Comparison of ENCODE assay signal across 14 cellular contexts in genomic region chr5:178208540-178209227, GRCh38. TPM values are rescaled to one million over a fixed set of nuclear protein-coding genes. Genes with fewer than 3 reads are reported as not detected.
DNase-seq lines count a peak whose midpoint lies in the region; ATAC-seq, FAIRE-seq and TF ChIP-seq lines count a peak whose summit lies in the region.
"Had no signal": no experiment of that assay in that cellular context is flagged by ENCODE, and none has a peak within 500 bp of the region (broad histone marks: within the 10 kb centered on the region; RNA-seq: fewer than 3 reads in every experiment).

No MANE protein-coding gene starts in this region.

- H3K4me1 ChIP-seq in kidney (ENCODE audit: control insufficient read depth in 1 of 2, insufficient read depth in 1 of 2, low read depth in 1 of 2, low read length in 2 of 2), result peaks cover 26 to 28% of the 10 kb centered on the region in 2 donors

- H3K36me3 ChIP-seq in GM06990 (ENCODE audit: control insufficient read depth, insufficient read depth, low read length) (peaks cover 63% of the 10 kb centered on the region), SK-N-MC (ENCODE audit: insufficient read depth, low read length) (peaks cover 85% of the 10 kb centered on the region), kidney (ENCODE audit: control insufficient read depth in 1 of 2, insufficient read depth in 2 of 2, low read length in 2 of 2) (peaks cover 54 to 62% of the 10 kb centered on the region in 2 donors)

- H3K9ac ChIP-seq in SK-N-MC (ENCODE audit: insufficient read length) (no peak overlapping the region), kidney (ENCODE audit: low read length in 2 of 2) (no peak overlapping the region)

- no peak for DNase-seq in AG04450 (ENCODE audit: low read depth, low spot score)
- DNase-seq in GM06990 (ENCODE audit: extremely low read depth, insufficient read length), result no peak
- no peak for DNase-seq in SK-N-MC (ENCODE audit: low read depth, low spot score)
- DNase-seq in kidney, result peak; percentile 37
- no peak for DNase-seq in dedifferentiated amniotic fluid mesenchymal stem cell (ENCODE audit: extremely low spot score)
- DNase-seq in medulla oblongata (ENCODE audit: extremely low spot score), result no peak
- no peak for DNase-seq in NCI-H2227 treated with DMSO at 0.1 percent for 48 hours (lab: John Stamatoyannopoulos, UW)
- DNase-seq: amniotic stem cell; GDM1; stimulated activated CD4-positive, alpha-beta T cell treated with anti-CD3 and anti-CD28 coated beads, Interleukin-2, amount 100 ng/mL, for 48 hours had no signal

- H3K9me3 ChIP-seq in AG04450 (ENCODE audit: control insufficient read depth, insufficient read depth, low read length) (no peaks in the 10 kb centered on the region; the same call in 1 of the 2 replicates), SK-N-MC (ENCODE audit: low read depth, low read length) (no peaks in the 10 kb centered on the region), kidney (ENCODE audit: control insufficient read depth in 1 of 2, low read length in 2 of 2) (no peaks in the 10 kb centered on the region)
- H3K9me3 ChIP-seq: tibial nerve had no signal

- CTCF ChIA-PET in AG04450 (lab: Charles Lee), result no interaction called here

- H3K27me3 ChIP-seq in AG04450 (ENCODE audit: control insufficient read depth, insufficient read depth, low read length) (no peaks in the 10 kb centered on the region), GM06990 (replicated peaks; ENCODE audit: control insufficient read depth, insufficient read depth, low read length) (no peaks in the 10 kb centered on the region)
- H3K27me3 ChIP-seq: tibial nerve had no signal

- no peak overlapping the region for H3K4me3 ChIP-seq in AG04450 (ENCODE audit: low read depth, low read length)
- H3K4me3 ChIP-seq in GM06990 (replicated peaks; ENCODE audit: low read depth, low read length), result no peak overlapping the region
- H3K4me3 ChIP-seq in SK-N-MC, result no peak overlapping the region
- no peak overlapping the region for H3K4me3 ChIP-seq in kidney (ENCODE audit: low read length in 2 of 2)
- H3K4me3 ChIP-seq: tibial nerve had no signal

- POLR2A ChIA-PET in AG04450 (lab: Yijun Ruan, JAX), result no interaction called here

- H3K27ac ChIP-seq in AG04450 (ENCODE audit: low read depth, low read length) (no peak overlapping the region), SK-N-MC (0 out of 2 replicates have a peak overlapping the region, but pooled peaks have one; percentile 6), kidney (ENCODE audit: low read depth in 2 of 2, low read length in 2 of 2) (no peak overlapping the region)

- TF ChIP-seq CTCF in AG04450 (IDR thresholded peaks at IDR 0.05; ENCODE audit: low read depth, low read length) (peak; percentile 37), GM06990 (IDR thresholded peaks at IDR 0.05; ENCODE audit: insufficient read depth, low read length, poor library complexity, severe bottlenecking) (peak; percentile 11), kidney (IDR thresholded peaks at IDR 0.05; ENCODE audit: borderline replicate concordance, extremely low read depth, insufficient read depth) (no peak)

- intact Hi-C loops in kidney (cut with DNase I), result no loop called here

- ATAC-seq in HG02885 (IDR thresholded peaks at IDR 0.05; ENCODE audit: poor library complexity, unreplicated experiment), result no peak

- no peak for FAIRE-seq in kidney (lab: Jason Lieb, UNC)

RNA-seq across cellular contexts. Expression of gene HNRNPAB, which starts 4.4 kb away (rescaled TPM):
- polyA plus RNA-seq in AG04450 (2011; rRNA removed), result 90.9 and 102 TPM in 2 replicates
- 39.4 and 45.6 TPM in 2 replicates for polyA minus RNA-seq in AG04450 (2011; rRNA and poly(A)+ RNA removed)
- total RNA-seq in kidney, result 130 TPM
- polyA plus RNA-seq in kidney (ENCODE audit: insufficient read depth, low read depth, low replicate concordance), result 81.8 TPM

RNA-seq across cellular contexts. Expression of gene GMCL2, which starts 21.5 kb away (rescaled TPM):
- polyA plus RNA-seq in AG04450 (2011; rRNA removed), result not detected in 2 replicates
- polyA minus RNA-seq in AG04450 (2011; rRNA and poly(A)+ RNA removed), result not detected in 2 replicates
- not detected for total RNA-seq in kidney
- polyA plus RNA-seq in kidney (ENCODE audit: insufficient read depth, low read depth, low replicate concordance), result not detected
- total RNA-seq: glomerular endothelial cell; T-helper 2 cell treated with Interferon-gamma antibody and Interleukin-4, amounts not matched to agents 100 ng/mL and 5 ng/mL, for 36 hours; tibial nerve had no signal

RNA-seq across cellular contexts. Expression of gene PHYKPL, which starts 23.9 kb away (rescaled TPM):
- polyA plus RNA-seq in AG04450 (2011; rRNA removed) (33.4 and 36.0 TPM in 2 replicates), kidney (ENCODE audit: insufficient read depth, low read depth, low replicate concordance) (35.3 TPM)
- polyA minus RNA-seq in AG04450 (2011; rRNA and poly(A)+ RNA removed), result 58.1 and 68.2 TPM in 2 replicates
- total RNA-seq in kidney, result 116 TPM

RNA-seq across cellular contexts. Expression of gene NHP2, which starts 55.0 kb away (rescaled TPM):
- 93.1 and 108 TPM in 2 replicates for polyA plus RNA-seq in AG04450 (2011; rRNA removed)
- 32.4 and 32.7 TPM in 2 replicates for polyA minus RNA-seq in AG04450 (2011; rRNA and poly(A)+ RNA removed)
- 98.6 TPM for total RNA-seq in kidney
- 129 TPM for polyA plus RNA-seq in kidney (ENCODE audit: insufficient read depth, low read depth, low replicate concordance)
